In genomic region chr7:65250216-65250615, GRCh38 we compare ENCODE assay signal across 21 cellular contexts.
DNase-seq lines count a peak whose midpoint lies in the region; ATAC-seq, FAIRE-seq and TF ChIP-seq lines count a peak whose summit lies in the region.
"Had no signal": no experiment of that assay in that cellular context is flagged by ENCODE, and none has a peak within 500 bp of the region (broad histone marks: within the 10 kb centered on the region; RNA-seq: fewer than 3 reads in every experiment).

No MANE protein-coding gene starts in this region.

- no peak overlapping the region for H2BK120ac ChIP-seq in H1 (replicated peaks; ENCODE audit: low read depth, low read length)

- H4K20me1 ChIP-seq in H1 (replicated peaks in 1 of 2; ENCODE audit: control insufficient read depth in 1 of 2, insufficient read depth in 2 of 2, low read length in 2 of 2) = no peaks in the 10 kb centered on the region

- POLR2A ChIA-PET in activated CD4-positive, alpha-beta memory T cell treated with anti-CD3 and anti-CD28 coated beads, Interleukin-2, amount 10 ng/mL, durations not matched to agents 7 days and 5 days (lab: Charles Lee) = no interaction called here
- POLR2A ChIA-PET in activated CD4-positive, alpha-beta memory T cell treated with anti-CD3 and anti-CD28 coated beads for 36 hours (lab: Charles Lee) = no interaction called here
- POLR2A ChIA-PET in H1 (lab: Charles Lee; ENCODE audit: partially characterized antibody) = interaction anchor here (0.9 to 1.2 kb wide), 3 partner anchors 14 to 21 kb away, joined by 3 to 5 read pairs (median 3); no protein-coding TSS in a partner anchor

- H3K4me1 ChIP-seq in H1 (replicated peaks in 1 of 4; ENCODE audit: control insufficient read depth in 3 of 4, insufficient read depth in 4 of 4, low read length in 3 of 4) = peaks cover 0 to 8% (median 3%) of the 10 kb centered on the region in 4 experiments; a peak in 5 of 7 replicates
- peaks cover 8% of the 10 kb centered on the region for H3K4me1 ChIP-seq in body of pancreas

- peaks cover 6% of the 10 kb centered on the region for H3K27me3 Mint-ChIP-seq in activated CD4-positive, alpha-beta memory T cell treated with anti-CD3 and anti-CD28 coated beads, Interleukin-2, amount 10 ng/mL, durations not matched to agents 7 days and 5 days
- H3K27me3 Mint-ChIP-seq in activated CD4-positive, alpha-beta memory T cell treated with anti-CD3 and anti-CD28 coated beads for 36 hours = peaks cover 13% of the 10 kb centered on the region
- no peaks in the 10 kb centered on the region for H3K27me3 Mint-ChIP-seq in neural crest cell (ENCODE audit: low read depth)

- H3K9ac ChIP-seq in H1 (replicated peaks in 1 of 4; ENCODE audit: extremely low read depth in 1 of 4, low read depth in 3 of 4, low read length in 3 of 4) = no peak overlapping the region

- peaks cover 3% of the 10 kb centered on the region; the same call in 1 of the 2 replicates for H3K23me2 ChIP-seq in H1 (ENCODE audit: low read depth, low read length)

- TF ChIP-seq POLR2A in H1 (IDR thresholded peaks at IDR 0.05; ENCODE audit: control extremely low read depth in 1 of 2, low read depth in 2 of 2, low read length in 2 of 2) (no peak), body of pancreas (IDR thresholded peaks at IDR 0.05) (no peak)

- H3K4ac ChIP-seq in H1 (replicated peaks; ENCODE audit: insufficient read length, low read depth, low read length) = no peak overlapping the region

- no peak for FAIRE-seq in H1 (lab: Jason Lieb, UNC)
- FAIRE-seq: frontal cortex had no signal

- no peak overlapping the region for H3K14ac ChIP-seq in H1 (ENCODE audit: insufficient read length)

- H3K27ac ChIP-seq in H1 (ENCODE audit: low read depth, low read length) (no peak overlapping the region), body of pancreas (no peak overlapping the region)
- H3K27ac ChIP-seq: VCaP had no signal

- peak overlapping the region; percentile 53 to 83; a peak in 1 of 4 replicates for H3K4me2 ChIP-seq in H1 (ENCODE audit: insufficient read depth in 1 of 2, low read depth in 2 of 2, low read length in 2 of 2)

- H3K4me3 ChIP-seq in MG63 = no peak overlapping the region
- no peak overlapping the region for H3K4me3 ChIP-seq in H1 (ENCODE audit: extremely low read depth in 1 of 4, insufficient read depth in 2 of 4, low read depth in 3 of 4, low read length in 4 of 4)
- no peak overlapping the region for H3K4me3 ChIP-seq in body of pancreas
- H3K4me3 ChIP-seq: dorsolateral prefrontal cortex had no signal

- no peaks in the 10 kb centered on the region for H3K36me3 Mint-ChIP-seq in activated CD4-positive, alpha-beta memory T cell treated with anti-CD3 and anti-CD28 coated beads, Interleukin-2, amount 10 ng/mL, durations not matched to agents 7 days and 5 days (ENCODE audit: low read depth)
- no peaks in the 10 kb centered on the region for H3K36me3 Mint-ChIP-seq in activated CD4-positive, alpha-beta memory T cell treated with anti-CD3 and anti-CD28 coated beads for 36 hours
- H3K36me3 Mint-ChIP-seq in neural crest cell (ENCODE audit: low read depth) = peaks cover 5% of the 10 kb centered on the region
- H3K36me3 Mint-ChIP-seq: CD14-positive monocyte had no signal

- no peak overlapping the region for H3K18ac ChIP-seq in H1 (ENCODE audit: extremely low read depth, low read length)

- H3K9me3 Mint-ChIP-seq in activated CD4-positive, alpha-beta memory T cell treated with anti-CD3 and anti-CD28 coated beads, Interleukin-2, amount 10 ng/mL, durations not matched to agents 7 days and 5 days = no peaks in the 10 kb centered on the region
- no peaks in the 10 kb centered on the region for H3K9me3 Mint-ChIP-seq in activated CD4-positive, alpha-beta memory T cell treated with anti-CD3 and anti-CD28 coated beads for 36 hours
- no peaks in the 10 kb centered on the region for H3K9me3 Mint-ChIP-seq in neural crest cell

- 0 out of 2 replicates have a peak overlapping the region, but pooled peaks have one; percentile 46 for H2BK5ac ChIP-seq in H1 (ENCODE audit: low read depth, low read length)

- H3K27me3 ChIP-seq in MG63 (no peaks in the 10 kb centered on the region), H1 (replicated peaks in 1 of 4; ENCODE audit: control insufficient read depth in 3 of 4, extremely low read depth in 1 of 4, insufficient read depth in 3 of 4, low read length in 3 of 4) (no peaks in the 10 kb centered on the region), body of pancreas (no peaks in the 10 kb centered on the region)

- no peak for TF ChIP-seq RAD21 in H1 (IDR thresholded peaks at IDR 0.05 in 1 of 2, conservative IDR thresholded peaks at IDR 0.05 in 1 of 2; ENCODE audit: low read depth in 2 of 2, low read length in 2 of 2)

- no peak overlapping the region for H4K5ac ChIP-seq in H1 (ENCODE audit: insufficient read length, low read depth, low read length)

- WGBS in H1 (ENCODE audit: extremely low coverage in 1 of 2, insufficient coverage in 1 of 2, insufficient read length in 1 of 2, insufficient replicate concordance in 2 of 2, low coverage in 1 of 2, low lambda C conversion rate in 2 of 2, missing lambda C conversion rate in 1 of 2), 2 experiments = 75% methylated on average over 3 of the region's 3 CpGs; no CpG with 5 or more reads in 1 of the 2 experiments
- WGBS in body of pancreas, 2 donors = 66 to 74% methylated on average over 3 of the region's 3 CpGs

- H3K79me2 ChIP-seq in H1 (ENCODE audit: control insufficient read depth in 1 of 2, insufficient read depth in 2 of 2, low read length in 2 of 2) = no peaks in the 10 kb centered on the region

- no peak overlapping the region for H2AK5ac ChIP-seq in H1 (ENCODE audit: low read depth, low read length)

- TF ChIP-seq CTCF in H1 (IDR thresholded peaks at IDR 0.05; ENCODE audit: control extremely low read depth in 1 of 3, insufficient read depth in 1 of 3, low read depth in 1 of 3, low read length in 3 of 3) (no peak), neural crest cell (conservative IDR thresholded peaks at IDR 0.05) (no peak), body of pancreas (IDR thresholded peaks at IDR 0.05) (no peak)

- H3K4me1 Mint-ChIP-seq in activated CD4-positive, alpha-beta memory T cell treated with anti-CD3 and anti-CD28 coated beads, Interleukin-2, amount 10 ng/mL, durations not matched to agents 7 days and 5 days = peaks cover 19% of the 10 kb centered on the region
- H3K4me1 Mint-ChIP-seq in activated CD4-positive, alpha-beta memory T cell treated with anti-CD3 and anti-CD28 coated beads for 36 hours (ENCODE audit: low read depth) = peaks cover 7% of the 10 kb centered on the region
- H3K4me1 Mint-ChIP-seq in neural crest cell = peaks cover 24% of the 10 kb centered on the region

- peak overlapping the region; percentile 8; the same call in 1 of the 2 replicates for H2BK15ac ChIP-seq in H1 (ENCODE audit: low read length)

- TF ChIP-seq EP300 in H1 (IDR thresholded peaks at IDR 0.05; ENCODE audit: borderline replicate concordance in 1 of 2, low read depth in 2 of 2, low read length in 2 of 2) = no peak

- H2BK20ac ChIP-seq in H1 (ENCODE audit: low read length) = no peak overlapping the region

- ATAC-seq in HG03280 (IDR thresholded peaks at IDR 0.05; ENCODE audit: unreplicated experiment) (no peak), HG02610 (IDR thresholded peaks at IDR 0.05; ENCODE audit: unreplicated experiment) (no peak), body of pancreas (no peak)

- H3K4me3 Mint-ChIP-seq in activated CD4-positive, alpha-beta memory T cell treated with anti-CD3 and anti-CD28 coated beads, Interleukin-2, amount 10 ng/mL, durations not matched to agents 7 days and 5 days = peak overlapping the region; percentile 83
- no peak overlapping the region for H3K4me3 Mint-ChIP-seq in activated CD4-positive, alpha-beta memory T cell treated with anti-CD3 and anti-CD28 coated beads for 36 hours
- peak overlapping the region; percentile 93 for H3K4me3 Mint-ChIP-seq in neural crest cell
- H3K4me3 Mint-ChIP-seq: CD14-positive monocyte had no signal

- DNase-seq in activated CD4-positive, alpha-beta memory T cell treated with anti-CD3 and anti-CD28 coated beads, Interleukin-2, amount 10 ng/mL, durations not matched to agents 7 days and 5 days = no peak
- no peak for DNase-seq in activated CD4-positive, alpha-beta memory T cell treated with anti-CD3 and anti-CD28 coated beads for 36 hours
- peak; percentile 34 for DNase-seq in MG63
- DNase-seq in H1 (ENCODE audit: low read depth in 1 of 2, low spot score in 2 of 2) = peak in 1 of 2 experiments; percentile 24
- DNase-seq in neural crest cell (ENCODE audit: low read depth, low spot score) = no peak
- DNase-seq in body of pancreas = no peak
- DNase-seq: activated CD4-positive, alpha-beta T cell treated with anti-CD3 and anti-CD28 coated beads, Interleukin-2, amount 50 U/mL, for 48 hours; activated T-cell treated with anti-CD3 and anti-CD28 coated beads, Interleukin-2, amount 50 U/mL, for 1 hour; erythroblast; Karpas-422; kidney glomerular epithelial cell; mesenchymal stem cell; NCI-H1092 treated with DMSO at 0.1 percent for 48 hours; NCI-H2029 treated with DMSO at 0.1 percent for 48 hours; NCI-H510A treated with DMSO at 0.1 percent for 48 hours had no signal

- H3K9me3 ChIP-seq in MG63 (no peaks in the 10 kb centered on the region), H1 (ENCODE audit: insufficient read depth in 2 of 2, low read depth in 1 of 2, low read length in 1 of 2) (no peaks in the 10 kb centered on the region), body of pancreas (no peaks in the 10 kb centered on the region)

- H3K23ac ChIP-seq in H1 (ENCODE audit: insufficient read length) = no peak overlapping the region

- no peak overlapping the region for H4K91ac ChIP-seq in H1 (replicated peaks; ENCODE audit: insufficient read length, low read length)

- H4K8ac ChIP-seq in H1 (ENCODE audit: extremely low read depth, insufficient read depth, low read length) = no peak overlapping the region; the same call in 1 of the 2 replicates

- no peak overlapping the region for H2BK12ac ChIP-seq in H1 (ENCODE audit: low read depth, low read length)

- no peak overlapping the region for H3K56ac ChIP-seq in H1 (replicated peaks; ENCODE audit: insufficient read length, low read depth, low read length)

- CTCF ChIA-PET in activated CD4-positive, alpha-beta memory T cell treated with anti-CD3 and anti-CD28 coated beads, Interleukin-2, amount 10 ng/mL, durations not matched to agents 7 days and 5 days (lab: Charles Lee) = no interaction called here
- CTCF ChIA-PET in activated CD4-positive, alpha-beta memory T cell treated with anti-CD3 and anti-CD28 coated beads for 36 hours (lab: Charles Lee) = interaction anchor here (0.8 kb wide), 1 partner anchor 58 kb away, joined by 3 read pairs; no protein-coding TSS in a partner anchor
- CTCF ChIA-PET in H1 (lab: Charles Lee; ENCODE audit: partially characterized antibody) = interaction anchor here (1.0 to 2.8 kb wide), 3 partner anchors 17 to 57 kb away, joined by 3 to 11 read pairs (median 4); no protein-coding TSS in a partner anchor

- no peaks in the 10 kb centered on the region; the same call in 1 of the 2 replicates for H3K79me1 ChIP-seq in H1 (ENCODE audit: low read depth, low read length)

- no peak overlapping the region for H2AFZ ChIP-seq in H1 (ENCODE audit: low read length)

- no peaks in the 10 kb centered on the region for H3K36me3 ChIP-seq in MG63
- H3K36me3 ChIP-seq in H1 (ENCODE audit: control insufficient read depth in 2 of 4, insufficient read depth in 4 of 4, low read length in 3 of 4) = no peaks in the 10 kb centered on the region
- H3K36me3 ChIP-seq in body of pancreas (replicated peaks in 1 of 2; ENCODE audit: insufficient read depth in 1 of 2, low read depth in 2 of 2) = no peaks in the 10 kb centered on the region

- H3K27ac Mint-ChIP-seq in activated CD4-positive, alpha-beta memory T cell treated with anti-CD3 and anti-CD28 coated beads, Interleukin-2, amount 10 ng/mL, durations not matched to agents 7 days and 5 days = no peak overlapping the region
- no peak overlapping the region for H3K27ac Mint-ChIP-seq in activated CD4-positive, alpha-beta memory T cell treated with anti-CD3 and anti-CD28 coated beads for 36 hours
- no peak overlapping the region for H3K27ac Mint-ChIP-seq in neural crest cell (ENCODE audit: unreplicated experiment)
- H3K27ac Mint-ChIP-seq: CD14-positive monocyte had no signal

- intact Hi-C loops in activated CD4-positive, alpha-beta memory T cell treated with anti-CD3 and anti-CD28 coated beads for 36 hours (cut with micrococcal nuclease) = no loop called here
- intact Hi-C loops in body of pancreas (cut with DNase I) = no loop called here
